Comparison of ENCODE assay signal across 9 cellular contexts in the genomic region with DNA sequence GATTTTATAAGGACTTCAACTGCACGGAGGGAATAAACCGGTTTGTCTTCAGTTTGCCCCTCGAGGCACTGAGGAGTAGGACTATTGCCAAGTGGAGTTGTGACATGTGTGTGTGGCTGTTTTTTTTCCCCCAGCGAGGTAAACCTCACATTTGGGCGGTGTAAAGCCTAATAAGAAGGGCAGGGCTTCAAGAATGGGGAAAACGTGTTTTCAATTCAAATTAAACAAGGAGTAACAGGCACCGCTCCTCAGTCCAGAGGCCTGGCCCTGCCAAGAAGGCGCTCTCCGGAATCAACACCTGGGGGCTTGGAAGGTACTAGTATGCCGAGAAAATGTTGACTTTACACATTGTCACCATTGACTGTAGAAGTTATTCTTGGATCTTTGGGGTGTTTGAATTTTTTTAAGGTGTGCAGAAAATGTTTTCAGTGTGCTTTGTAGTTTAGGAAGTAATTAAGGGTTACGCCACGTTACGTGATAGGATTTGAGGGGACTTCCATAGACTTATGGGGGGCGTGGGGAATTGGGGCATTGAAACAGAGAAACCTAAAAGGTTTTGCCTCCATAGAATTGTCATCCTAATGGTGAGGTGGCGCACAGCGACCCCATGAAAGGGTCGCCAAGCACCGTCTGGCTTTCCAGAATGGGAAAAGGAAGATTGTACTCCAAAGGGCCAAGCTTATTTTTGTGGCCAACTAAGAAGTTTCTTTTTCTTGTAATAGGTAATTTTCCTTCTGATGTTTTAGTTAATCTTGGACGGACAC. TPM values are rescaled to one million over a fixed set of nuclear protein-coding genes. Genes with fewer than 3 reads are reported as not detected.
DNase-seq lines count a peak whose midpoint lies in the region; ATAC-seq and TF ChIP-seq lines count a peak whose summit lies in the region.
"Had no signal": no experiment of that assay in that cellular context is flagged by ENCODE, and none has a peak within 500 bp of the region (broad histone marks: within the 10 kb centered on the region; RNA-seq: fewer than 3 reads in every experiment).

No MANE protein-coding gene starts in this region.

- CTCF ChIA-PET in AG04449 (lab: Yijun Ruan, JAX) = interaction anchor here (1.2 kb wide), 1 partner anchor 21 kb away, joined by 3 read pairs; no protein-coding TSS in a partner anchor

- H3K4me3 ChIP-seq in AG04449 (ENCODE audit: low read depth, low read length) (peak overlapping the region; percentile 67), MG63 (peak overlapping the region; percentile 63), dorsolateral prefrontal cortex (peak overlapping the region in 49 of 59 donors; percentile 27 to 74 (median 61)), mucosa of rectum (ENCODE audit: low read length in 2 of 2) (peak overlapping the region; percentile 71 to 83)

- POLR2A ChIA-PET in AG04449 (lab: Yijun Ruan, JAX) = no interaction called here

- intact Hi-C loops in dorsolateral prefrontal cortex (cut with DNase I) = no loop called here

- H3K9me3 ChIP-seq in MG63 = peaks cover 3% of the 10 kb centered on the region
- no peaks in the 10 kb centered on the region for H3K9me3 ChIP-seq in mucosa of rectum (ENCODE audit: control insufficient read depth in 2 of 2, low read length in 2 of 2)

- H3K36me3 ChIP-seq in MG63 (no peaks in the 10 kb centered on the region), mucosa of rectum (ENCODE audit: control insufficient read depth in 2 of 2, insufficient read depth in 2 of 2, low read length in 2 of 2) (no peaks in the 10 kb centered on the region)

- H3K27ac ChIP-seq in dorsolateral prefrontal cortex (no peak overlapping the region), mucosa of rectum (ENCODE audit: low read depth in 2 of 2, low read length in 2 of 2) (peak overlapping the region in 1 of 2 donors; percentile 35)

- H3K9ac ChIP-seq in mucosa of rectum (ENCODE audit: low read depth in 1 of 2, low read length in 2 of 2) = peak overlapping the region; percentile 27 to 72

- ATAC-seq in HG03571 (IDR thresholded peaks at IDR 0.05; ENCODE audit: unreplicated experiment) = no peak

- H3K27me3 ChIP-seq in MG63 = no peaks in the 10 kb centered on the region
- peaks cover 0 to 41% (median 22%) of the 10 kb centered on the region in 45 donors for H3K27me3 ChIP-seq in dorsolateral prefrontal cortex
- peaks cover 0 to 3% of the 10 kb centered on the region in 2 donors for H3K27me3 ChIP-seq in mucosa of rectum (ENCODE audit: control insufficient read depth in 2 of 2, insufficient read depth in 2 of 2, low read length in 2 of 2)

- no peak for DNase-seq in AG04449 (ENCODE audit: low read depth, low spot score)
- no peak for DNase-seq in MG63
- DNase-seq in dorsolateral prefrontal cortex = no peak
- DNase-seq in putamen (ENCODE audit: low spot score) = no peak
- DNase-seq in NCI-H2029 (lab: John Stamatoyannopoulos, UW) = no peak
- no peak for DNase-seq in NK-92 treated with Interleukin-12 subunit alpha and Interleukin-12 subunit beta, amount 100 ng/mL, for 24 hours (lab: John Stamatoyannopoulos, UW)
- DNase-seq: NCI-H2107 had no signal

- H3K4me1 ChIP-seq in mucosa of rectum (ENCODE audit: control insufficient read depth in 2 of 2, insufficient read depth in 2 of 2, low read length in 2 of 2) = peaks cover 0 to 9% of the 10 kb centered on the region in 2 donors

- TF ChIP-seq CTCF in AG04449 (IDR thresholded peaks at IDR 0.05; ENCODE audit: insufficient read depth, low read length, missing control alignments) (no peak), dorsolateral prefrontal cortex (IDR thresholded peaks at IDR 0.05 in 54 of 56, conservative IDR thresholded peaks at IDR 0.05 in 2 of 56; ENCODE audit: low read depth in 1 of 56, partially characterized antibody in 56 of 56) (no peak)

RNA-seq across cellular contexts. Expression of gene ADGRG6, which starts 0.8 kb away (rescaled TPM):
- 0.64 and 0.99 TPM in 2 replicates for total RNA-seq in MG63 (2014; rRNA removed; shearing (Covaris generic); ENCODE audit: low replicate concordance)
- total RNA-seq in dorsolateral prefrontal cortex = 10 to 100 TPM in 2 of 120 experiments, 1 to 10 TPM in 117, under 1 TPM in 1; 0.72 to 11.3 (median 3.1) TPM
